ENCODE assay signal across 24 cellular contexts in the genomic region with DNA sequence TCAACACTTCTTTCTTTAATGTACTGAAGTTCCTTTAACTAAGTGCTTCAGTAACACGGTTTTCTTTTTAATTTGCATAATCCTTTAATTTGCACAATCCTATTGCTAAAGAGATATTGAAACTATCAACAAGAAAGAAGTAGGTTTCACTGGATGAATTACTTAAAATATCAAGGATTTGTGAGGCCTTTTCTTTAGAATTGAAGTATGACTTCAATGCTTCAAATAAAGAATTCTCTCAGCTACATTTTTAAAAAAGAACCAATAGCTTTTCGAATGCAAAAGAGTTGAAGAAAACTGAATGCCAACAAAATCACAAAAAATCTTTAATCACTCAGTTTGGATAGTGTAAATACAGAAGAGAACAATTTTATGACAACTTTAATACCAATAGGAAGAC. TPM values are rescaled to one million over a fixed set of nuclear protein-coding genes. Genes with fewer than 3 reads are reported as not detected.
"Had no signal": no experiment of that assay in that cellular context is flagged by ENCODE, and none has a peak within 500 bp of the region (broad histone marks: within the 10 kb centered on the region; RNA-seq: fewer than 3 reads in every experiment).

No MANE protein-coding gene starts in this region.

- H3K4me1 Mint-ChIP-seq: nephron had no signal

- H3K36me3 ChIP-seq: heart left ventricle, sigmoid colon had no signal

- H3K27me3 ChIP-seq: sigmoid colon had no signal

- H3K36me3 Mint-ChIP-seq: naive B cell had no signal

- H3K9me3 Mint-ChIP-seq: naive B cell, nephron had no signal

- H3K4me3 Mint-ChIP-seq: naive B cell, nephron had no signal

- H3K9me3 ChIP-seq: heart left ventricle, psoas muscle, sigmoid colon had no signal

- H3K27ac ChIP-seq: dorsolateral prefrontal cortex, heart left ventricle, psoas muscle, sigmoid colon, skin epidermis had no signal

- ATAC-seq: esophagus mucosa, heart left ventricle, psoas muscle had no signal

- H3K4me3 ChIP-seq: dorsolateral prefrontal cortex, heart left ventricle, psoas muscle, sigmoid colon, skin epidermis had no signal

- H3K4me1 ChIP-seq: psoas muscle, sigmoid colon had no signal

- H3K27ac Mint-ChIP-seq: naive B cell, nephron had no signal

- DNase-seq: cortex of kidney; dorsolateral prefrontal cortex; effector memory CD4-positive, alpha-beta T cell; heart left ventricle; hippocampal formation; kidney glomerular epithelial cell; mesendoderm; naive B cell; psoas muscle; retina; sigmoid colon; stimulated activated CD4-positive, alpha-beta T cell treated with anti-CD3 and anti-CD28 coated beads, Interleukin-12 subunit alpha, Interleukin-12 subunit beta, amount 100 ng/mL, for 4 hours; stimulated activated CD4-positive, alpha-beta T cell treated with anti-CD3 and anti-CD28 coated beads, Interleukin-2, amount 100 ng/mL, for 48 hours; stimulated activated naive CD4-positive, alpha-beta T cell treated with Interleukin-2 at 50 U/mL for 16 hours; trophoblast cell had no signal

RNA-seq across cellular contexts. Expression of a gene that starts 29.4 kb away (rescaled TPM):
- total RNA-seq: esophagus mucosa, fibroblast of lung, frontal cortex, glomerular endothelial cell, liver, lung microvascular endothelial cell, osteoblast, psoas muscle, sigmoid colon had no signal
